9 cellular contexts compared by ENCODE assay signal in the genomic region with DNA sequence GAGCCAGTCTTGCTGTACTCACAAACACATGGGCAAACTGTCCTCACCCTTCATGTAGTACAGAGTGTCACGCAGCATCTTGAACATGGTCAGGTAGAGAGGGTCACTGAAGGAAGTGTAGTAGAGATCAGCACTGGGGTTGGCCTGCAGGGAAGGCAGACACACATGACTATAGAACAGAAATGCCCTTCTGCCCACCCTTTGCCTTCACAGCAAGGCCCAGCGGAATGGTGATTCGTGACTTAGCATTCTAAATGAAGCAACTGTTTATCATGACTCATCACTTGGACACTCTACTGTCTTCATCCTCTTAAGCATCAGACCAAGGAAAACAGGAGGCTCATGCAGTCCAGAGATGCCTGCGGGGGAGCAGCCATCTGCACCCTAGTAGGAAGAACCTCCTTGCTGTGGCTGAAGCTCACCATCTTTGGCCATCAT. TPM values are rescaled to one million over a fixed set of nuclear protein-coding genes. Genes with fewer than 3 reads are reported as not detected.
DNase-seq lines count a peak whose midpoint lies in the region; FAIRE-seq and TF ChIP-seq lines count a peak whose summit lies in the region.
"Had no signal": no experiment of that assay in that cellular context is flagged by ENCODE, and none has a peak within 500 bp of the region (broad histone marks: within the 10 kb centered on the region; RNA-seq: fewer than 3 reads in every experiment).

No MANE protein-coding gene starts in this region.

- no peaks in the 10 kb centered on the region for H3K9me3 ChIP-seq in SK-N-SH
- H3K9me3 ChIP-seq: esophagus squamous epithelium had no signal

- no peaks in the 10 kb centered on the region for H4K20me1 ChIP-seq in SK-N-SH (ENCODE audit: insufficient read depth)

- H3K36me3 ChIP-seq in SK-N-SH (replicated peaks in 1 of 2; ENCODE audit: control insufficient read depth in 1 of 2, insufficient read depth in 2 of 2, low read length in 1 of 2): peaks cover 14 to 34% of the 10 kb centered on the region in 2 experiments

- no peak for TF ChIP-seq RAD21 in SK-N-SH (IDR thresholded peaks at IDR 0.05; ENCODE audit: low read length)

- no peak overlapping the region for H3K27ac Mint-ChIP-seq in activated CD4-positive, alpha-beta T cell treated with anti-CD3 and anti-CD28 coated beads, Interleukin-2, amount 10 ng/mL, durations not matched to agents 24 days and 14 days

- peaks cover 0 to 17% of the 10 kb centered on the region in 2 experiments; a peak in 1 of 4 replicates for H3K4me1 ChIP-seq in SK-N-SH (ENCODE audit: control insufficient read depth in 1 of 2, insufficient read depth in 2 of 2, low read depth in 1 of 2, low read length in 1 of 2)
- H3K4me1 ChIP-seq: esophagus squamous epithelium had no signal

- H3K4me3 ChIP-seq in SK-N-SH (ENCODE audit: low read depth in 2 of 2, low read length in 1 of 2): no peak overlapping the region
- H3K4me3 ChIP-seq: esophagus squamous epithelium had no signal

- no peaks in the 10 kb centered on the region for H3K27me3 ChIP-seq in SK-N-SH (ENCODE audit: insufficient read depth)
- H3K27me3 ChIP-seq: esophagus squamous epithelium had no signal

- no peak overlapping the region for H2AFZ ChIP-seq in SK-N-SH (ENCODE audit: low read depth)

- no peak overlapping the region for H3K9ac ChIP-seq in SK-N-SH

- peak; percentile 36 for FAIRE-seq in H54 (lab: Jason Lieb, UNC)

- intact Hi-C loops in activated CD4-positive, alpha-beta T cell treated with anti-CD3 and anti-CD28 coated beads, Interleukin-2, amount 10 ng/mL, durations not matched to agents 24 days and 14 days (cut with micrococcal nuclease): no loop called here

- no peak for TF ChIP-seq POLR2A in H54 (IDR thresholded peaks at IDR 0.05; ENCODE audit: low read depth, low read length)

- peaks cover 4% of the 10 kb centered on the region for H3F3A ChIP-seq in SK-N-SH (replicated peaks; ENCODE audit: insufficient read depth)

- no peak overlapping the region for H3K4me3 Mint-ChIP-seq in activated CD4-positive, alpha-beta T cell treated with anti-CD3 and anti-CD28 coated beads, Interleukin-2, amount 10 ng/mL, durations not matched to agents 24 days and 14 days

- POLR2A ChIA-PET in SK-N-SH (lab: Yijun Ruan, JAX): no interaction called here

- H3K27ac ChIP-seq in SK-N-SH (ENCODE audit: low read depth in 2 of 2, low read length in 1 of 2): peak overlapping the region in 1 of 2 experiments; percentile 59; a peak in 2 of 4 replicates
- H3K27ac ChIP-seq: esophagus squamous epithelium had no signal

- DNase-seq in H54 (ENCODE audit: insufficient read length, low spot score) (peak; percentile 48), SK-N-SH (no peak), fibroblast of the conjunctiva (ENCODE audit: low read depth) (peak; percentile 69), renal cortical epithelial cell (ENCODE audit: low read depth) (peak; percentile 86), DMS79 treated with DMSO at 0.1 percent for 48 hours (lab: John Stamatoyannopoulos, UW) (no peak)
- no peak for DNase-seq in activated CD4-positive, alpha-beta T cell treated with anti-CD3 and anti-CD28 coated beads for 1 hour
- DNase-seq in activated CD4-positive, alpha-beta T cell treated with anti-CD3 and anti-CD28 coated beads, Interleukin-2, amount 10 ng/mL, durations not matched to agents 24 days and 14 days: no peak
- no peak for DNase-seq in activated CD4-positive, alpha-beta T cell treated with anti-CD3 and anti-CD28 coated beads, Interleukin-2, amount 50 U/mL, for 4 hours
- DNase-seq: esophagus squamous epithelium had no signal

- peaks cover 57% of the 10 kb centered on the region for H3K36me3 Mint-ChIP-seq in activated CD4-positive, alpha-beta T cell treated with anti-CD3 and anti-CD28 coated beads, Interleukin-2, amount 10 ng/mL, durations not matched to agents 24 days and 14 days (ENCODE audit: low read depth)

- no peak for TF ChIP-seq EP300 in SK-N-SH (IDR thresholded peaks at IDR 0.05; ENCODE audit: borderline replicate concordance in 1 of 2, low read depth in 1 of 2, low read length in 1 of 2)

- H3K9me3 Mint-ChIP-seq in activated CD4-positive, alpha-beta T cell treated with anti-CD3 and anti-CD28 coated beads, Interleukin-2, amount 10 ng/mL, durations not matched to agents 24 days and 14 days: no peaks in the 10 kb centered on the region

- WGBS in SK-N-SH (ENCODE audit: low lambda C conversion rate): 51% methylated on average over 3 of the region's 4 CpGs

- no peaks in the 10 kb centered on the region for H3K9me2 ChIP-seq in SK-N-SH

- no peaks in the 10 kb centered on the region for H3K27me3 Mint-ChIP-seq in activated CD4-positive, alpha-beta T cell treated with anti-CD3 and anti-CD28 coated beads, Interleukin-2, amount 10 ng/mL, durations not matched to agents 24 days and 14 days

- TF ChIP-seq CTCF in SK-N-SH (IDR thresholded peaks at IDR 0.05): no peak

- peaks cover 12% of the 10 kb centered on the region for H3K4me1 Mint-ChIP-seq in activated CD4-positive, alpha-beta T cell treated with anti-CD3 and anti-CD28 coated beads, Interleukin-2, amount 10 ng/mL, durations not matched to agents 24 days and 14 days

- H3K4me2 ChIP-seq in SK-N-SH: no peak overlapping the region

- CTCF ChIA-PET in SK-N-SH (lab: Yijun Ruan, JAX): no interaction called here

- no peaks in the 10 kb centered on the region for H3K79me2 ChIP-seq in SK-N-SH (ENCODE audit: insufficient read depth)

TF ChIP-seq in SK-N-SH, 30 proteins besides CTCF, POLR2A, EP300 and RAD21:
- TF ChIP-seq FOXJ3 (CRISPR knock-in tag; IDR thresholded peaks at IDR 0.05): no peak
- TF ChIP-seq, protein P1, sequence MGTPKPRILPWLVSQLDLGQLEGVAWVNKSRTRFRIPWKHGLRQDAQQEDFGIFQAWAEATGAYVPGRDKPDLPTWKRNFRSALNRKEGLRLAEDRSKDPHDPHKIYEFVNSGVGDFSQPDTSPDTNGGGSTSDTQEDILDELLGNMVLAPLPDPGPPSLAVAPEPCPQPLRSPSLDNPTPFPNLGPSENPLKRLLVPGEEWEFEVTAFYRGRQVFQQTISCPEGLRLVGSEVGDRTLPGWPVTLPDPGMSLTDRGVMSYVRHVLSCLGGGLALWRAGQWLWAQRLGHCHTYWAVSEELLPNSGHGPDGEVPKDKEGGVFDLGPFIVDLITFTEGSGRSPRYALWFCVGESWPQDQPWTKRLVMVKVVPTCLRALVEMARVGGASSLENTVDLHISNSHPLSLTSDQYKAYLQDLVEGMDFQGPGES (IDR thresholded peaks at IDR 0.05; ENCODE audit: low read depth, low read length): no peak
- TF ChIP-seq TAF1 (IDR thresholded peaks at IDR 0.05; ENCODE audit: borderline replicate concordance, low read depth, low read length): no peak
- TF ChIP-seq FOSL2 (IDR thresholded peaks at IDR 0.05; ENCODE audit: borderline replicate concordance, low read depth): peak; percentile 54; the same call in 1 of the 2 replicates
- TF ChIP-seq, protein P2, sequence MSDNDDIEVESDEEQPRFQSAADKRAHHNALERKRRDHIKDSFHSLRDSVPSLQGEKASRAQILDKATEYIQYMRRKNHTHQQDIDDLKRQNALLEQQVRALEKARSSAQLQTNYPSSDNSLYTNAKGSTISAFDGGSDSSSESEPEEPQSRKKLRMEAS (IDR thresholded peaks at IDR 0.05; ENCODE audit: low read depth): peak; percentile 38; the same call in 1 of the 2 replicates
- peak; percentile 52 for TF ChIP-seq JUND (IDR thresholded peaks at IDR 0.05)

RNA-seq across cellular contexts. Expression of a gene that starts 33.4 kb away (rescaled TPM):
- polyA plus RNA-seq in SK-N-SH (2012; rRNA removed): 0.05 TPM in 1 of 2 replicates, not detected in the other
- not detected in 2 replicates for polyA plus RNA-seq in SK-N-SH (2012; cell fraction: cytosol; rRNA removed)
- polyA plus RNA-seq in SK-N-SH (2012; cell fraction: nucleus; rRNA removed): not detected in 2 replicates
- not detected in 2 replicates for total RNA-seq in renal cortical epithelial cell
- total RNA-seq in activated CD4-positive, alpha-beta T cell treated with anti-CD3 and anti-CD28 coated beads, Interleukin-2, amount 10 ng/mL, durations not matched to agents 24 days and 14 days: not detected in 2 replicates

RNA-seq across cellular contexts. Expression of a gene that starts 51.3 kb away (rescaled TPM):
- 26.3 and 30.0 TPM in 2 replicates for polyA plus RNA-seq in SK-N-SH (2012; rRNA removed)
- polyA plus RNA-seq in SK-N-SH (2012; cell fraction: cytosol; rRNA removed): 14.2 and 19.4 TPM in 2 replicates
- 77.8 and 105 TPM in 2 replicates for polyA plus RNA-seq in SK-N-SH (2012; cell fraction: nucleus; rRNA removed)
- total RNA-seq in renal cortical epithelial cell: 13.4 and 58.2 TPM in 2 replicates
- total RNA-seq in activated CD4-positive, alpha-beta T cell treated with anti-CD3 and anti-CD28 coated beads, Interleukin-2, amount 10 ng/mL, durations not matched to agents 24 days and 14 days: 78.4 and 83.8 TPM in 2 replicates

RNA-seq across cellular contexts. Expression of a gene that starts 51.5 kb away (rescaled TPM):
- polyA plus RNA-seq in SK-N-SH (2012; rRNA removed): 35.7 and 37.3 TPM in 2 replicates
- 33.8 and 36.0 TPM in 2 replicates for polyA plus RNA-seq in SK-N-SH (2012; cell fraction: cytosol; rRNA removed)
- 15.5 and 21.5 TPM in 2 replicates for polyA plus RNA-seq in SK-N-SH (2012; cell fraction: nucleus; rRNA removed)
- total RNA-seq in renal cortical epithelial cell: 5.2 and 12.9 TPM in 2 replicates
- 24.3 and 25.8 TPM in 2 replicates for total RNA-seq in activated CD4-positive, alpha-beta T cell treated with anti-CD3 and anti-CD28 coated beads, Interleukin-2, amount 10 ng/mL, durations not matched to agents 24 days and 14 days

Comparison
In these comparisons a context has a peak if more than half of its experiments do, and no peak if none do; other contexts are left out.
1. DNase-seq: peak in H54 (single experiment), fibroblast of the conjunctiva (single experiment) and renal cortical epithelial cell (single experiment); none in SK-N-SH (single experiment), DMS79 treated with DMSO at 0.1 percent for 48 hours (single experiment), activated CD4-positive, alpha-beta T cell treated with anti-CD3 and anti-CD28 coated beads for 1 hour (single experiment), activated CD4-positive, alpha-beta T cell treated with anti-CD3 and anti-CD28 coated beads, Interleukin-2, amount 10 ng/mL, durations not matched to agents 24 days and 14 days (single experiment) and activated CD4-positive, alpha-beta T cell treated with anti-CD3 and anti-CD28 coated beads, Interleukin-2, amount 50 U/mL, for 4 hours (0 of 2).